ENCODE assay signal across 1 cellular context in the genomic region with DNA sequence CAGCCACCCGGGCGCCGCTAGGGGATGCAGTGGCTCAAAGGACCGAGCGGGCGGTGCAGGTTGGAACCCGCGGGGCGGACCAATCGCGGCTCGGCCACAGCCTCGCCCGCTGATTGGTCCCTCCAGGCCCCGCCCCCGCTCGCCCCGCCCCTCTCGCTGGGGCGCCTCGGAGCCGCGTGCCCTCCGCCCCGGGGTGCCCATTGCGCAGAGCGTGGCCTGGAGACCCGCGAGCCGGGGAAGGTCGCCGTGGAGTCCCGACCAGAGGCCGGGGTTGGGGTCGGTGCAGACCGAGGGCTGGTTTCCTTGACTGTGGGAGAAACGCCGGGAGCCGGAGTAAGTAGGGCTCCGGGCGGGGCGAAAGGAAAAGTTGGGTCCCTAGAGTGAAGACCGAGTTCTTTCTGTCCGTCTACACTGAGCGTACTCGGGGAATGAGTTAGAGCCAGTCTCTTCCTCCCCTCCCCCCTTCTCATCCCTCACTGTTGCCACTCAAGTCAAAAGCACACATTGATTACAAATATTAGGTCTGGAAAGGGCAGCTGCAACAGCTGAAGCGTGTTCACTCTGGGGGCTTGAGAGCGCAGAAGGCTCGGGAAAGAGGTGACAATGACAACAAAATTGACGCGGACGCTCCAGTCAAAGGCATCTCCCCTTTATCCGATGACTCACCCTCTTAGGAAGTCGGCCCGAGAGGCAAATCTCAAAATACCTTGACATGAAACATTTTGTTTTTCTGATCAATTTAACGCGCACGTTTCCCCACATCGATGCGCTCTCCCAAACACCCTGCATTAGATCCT.
TF ChIP-seq lines count a peak whose summit lies in the region.

No MANE protein-coding gene starts in this region.

TF ChIP-seq in HEK293, 187 proteins besides CTCF, POLR2A, EP300 and RAD21 (continued from another document and continues in another):
- TF ChIP-seq, protein P1, sequence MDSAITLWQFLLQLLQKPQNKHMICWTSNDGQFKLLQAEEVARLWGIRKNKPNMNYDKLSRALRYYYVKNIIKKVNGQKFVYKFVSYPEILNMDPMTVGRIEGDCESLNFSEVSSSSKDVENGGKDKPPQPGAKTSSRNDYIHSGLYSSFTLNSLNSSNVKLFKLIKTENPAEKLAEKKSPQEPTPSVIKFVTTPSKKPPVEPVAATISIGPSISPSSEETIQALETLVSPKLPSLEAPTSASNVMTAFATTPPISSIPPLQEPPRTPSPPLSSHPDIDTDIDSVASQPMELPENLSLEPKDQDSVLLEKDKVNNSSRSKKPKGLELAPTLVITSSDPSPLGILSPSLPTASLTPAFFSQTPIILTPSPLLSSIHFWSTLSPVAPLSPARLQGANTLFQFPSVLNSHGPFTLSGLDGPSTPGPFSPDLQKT (IDR thresholded peaks at IDR 0.05; ENCODE audit: borderline replicate concordance, low read depth, low read length), result no peak
- TF ChIP-seq ZNF600 (tag by site-specific recombination; IDR thresholded peaks at IDR 0.05), result peak; percentile 59
- TF ChIP-seq ZNF664 (tag by site-specific recombination; IDR thresholded peaks at IDR 0.05), result no peak
- TF ChIP-seq, protein P2, sequence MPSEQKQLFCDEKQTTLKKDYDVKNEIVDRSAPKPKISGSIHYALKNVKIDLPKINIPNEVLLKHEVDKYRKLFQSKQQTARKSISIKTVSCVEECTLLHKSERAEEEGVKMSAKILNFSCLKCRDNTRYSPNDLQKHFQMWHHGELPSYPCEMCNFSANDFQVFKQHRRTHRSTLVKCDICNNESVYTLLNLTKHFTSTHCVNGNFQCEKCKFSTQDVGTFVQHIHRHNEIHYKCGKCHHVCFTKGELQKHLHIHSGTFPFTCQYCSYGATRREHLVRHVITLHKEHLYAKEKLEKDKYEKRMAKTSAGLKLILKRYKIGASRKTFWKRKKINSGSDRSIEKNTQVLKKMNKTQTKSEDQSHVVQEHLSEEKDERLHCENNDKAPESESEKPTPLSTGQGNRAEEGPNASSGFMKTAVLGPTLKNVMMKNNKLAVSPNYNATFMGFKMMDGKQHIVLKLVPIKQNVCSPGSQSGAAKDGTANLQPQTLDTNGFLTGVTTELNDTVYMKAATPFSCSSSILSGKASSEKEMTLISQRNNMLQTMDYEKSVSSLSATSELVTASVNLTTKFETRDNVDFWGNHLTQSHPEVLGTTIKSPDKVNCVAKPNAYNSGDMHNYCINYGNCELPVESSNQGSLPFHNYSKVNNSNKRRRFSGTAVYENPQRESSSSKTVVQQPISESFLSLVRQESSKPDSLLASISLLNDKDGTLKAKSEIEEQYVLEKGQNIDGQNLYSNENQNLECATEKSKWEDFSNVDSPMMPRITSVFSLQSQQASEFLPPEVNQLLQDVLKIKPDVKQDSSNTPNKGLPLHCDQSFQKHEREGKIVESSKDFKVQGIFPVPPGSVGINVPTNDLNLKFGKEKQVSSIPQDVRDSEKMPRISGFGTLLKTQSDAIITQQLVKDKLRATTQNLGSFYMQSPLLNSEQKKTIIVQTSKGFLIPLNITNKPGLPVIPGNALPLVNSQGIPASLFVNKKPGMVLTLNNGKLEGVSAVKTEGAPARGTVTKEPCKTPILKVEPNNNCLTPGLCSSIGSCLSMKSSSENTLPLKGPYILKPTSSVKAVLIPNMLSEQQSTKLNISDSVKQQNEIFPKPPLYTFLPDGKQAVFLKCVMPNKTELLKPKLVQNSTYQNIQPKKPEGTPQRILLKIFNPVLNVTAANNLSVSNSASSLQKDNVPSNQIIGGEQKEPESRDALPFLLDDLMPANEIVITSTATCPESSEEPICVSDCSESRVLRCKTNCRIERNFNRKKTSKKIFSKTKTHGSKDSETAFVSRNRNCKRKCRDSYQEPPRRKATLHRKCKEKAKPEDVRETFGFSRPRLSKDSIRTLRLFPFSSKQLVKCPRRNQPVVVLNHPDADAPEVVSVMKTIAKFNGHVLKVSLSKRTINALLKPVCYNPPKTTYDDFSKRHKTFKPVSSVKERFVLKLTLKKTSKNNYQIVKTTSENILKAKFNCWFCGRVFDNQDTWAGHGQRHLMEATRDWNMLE (tag by site-specific recombination; conservative IDR thresholded peaks at IDR 0.05; ENCODE audit: low read depth), result no peak
- TF ChIP-seq ZNF132 (tag by site-specific recombination; IDR thresholded peaks at IDR 0.05; ENCODE audit: borderline replicate concordance), result no peak
- TF ChIP-seq, protein P3, sequence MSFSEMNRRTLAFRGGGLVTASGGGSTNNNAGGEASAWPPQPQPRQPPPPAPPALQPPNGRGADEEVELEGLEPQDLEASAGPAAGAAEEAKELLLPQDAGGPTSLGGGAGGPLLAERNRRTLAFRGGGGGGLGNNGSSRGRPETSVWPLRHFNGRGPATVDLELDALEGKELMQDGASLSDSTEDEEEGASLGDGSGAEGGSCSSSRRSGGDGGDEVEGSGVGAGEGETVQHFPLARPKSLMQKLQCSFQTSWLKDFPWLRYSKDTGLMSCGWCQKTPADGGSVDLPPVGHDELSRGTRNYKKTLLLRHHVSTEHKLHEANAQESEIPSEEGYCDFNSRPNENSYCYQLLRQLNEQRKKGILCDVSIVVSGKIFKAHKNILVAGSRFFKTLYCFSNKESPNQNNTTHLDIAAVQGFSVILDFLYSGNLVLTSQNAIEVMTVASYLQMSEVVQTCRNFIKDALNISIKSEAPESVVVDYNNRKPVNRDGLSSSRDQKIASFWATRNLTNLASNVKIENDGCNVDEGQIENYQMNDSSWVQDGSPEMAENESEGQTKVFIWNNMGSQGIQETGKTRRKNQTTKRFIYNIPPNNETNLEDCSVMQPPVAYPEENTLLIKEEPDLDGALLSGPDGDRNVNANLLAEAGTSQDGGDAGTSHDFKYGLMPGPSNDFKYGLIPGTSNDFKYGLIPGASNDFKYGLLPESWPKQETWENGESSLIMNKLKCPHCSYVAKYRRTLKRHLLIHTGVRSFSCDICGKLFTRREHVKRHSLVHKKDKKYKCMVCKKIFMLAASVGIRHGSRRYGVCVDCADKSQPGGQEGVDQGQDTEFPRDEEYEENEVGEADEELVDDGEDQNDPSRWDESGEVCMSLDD (tag by site-specific recombination; IDR thresholded peaks at IDR 0.05), result peak; percentile 64
- TF ChIP-seq, protein P4, sequence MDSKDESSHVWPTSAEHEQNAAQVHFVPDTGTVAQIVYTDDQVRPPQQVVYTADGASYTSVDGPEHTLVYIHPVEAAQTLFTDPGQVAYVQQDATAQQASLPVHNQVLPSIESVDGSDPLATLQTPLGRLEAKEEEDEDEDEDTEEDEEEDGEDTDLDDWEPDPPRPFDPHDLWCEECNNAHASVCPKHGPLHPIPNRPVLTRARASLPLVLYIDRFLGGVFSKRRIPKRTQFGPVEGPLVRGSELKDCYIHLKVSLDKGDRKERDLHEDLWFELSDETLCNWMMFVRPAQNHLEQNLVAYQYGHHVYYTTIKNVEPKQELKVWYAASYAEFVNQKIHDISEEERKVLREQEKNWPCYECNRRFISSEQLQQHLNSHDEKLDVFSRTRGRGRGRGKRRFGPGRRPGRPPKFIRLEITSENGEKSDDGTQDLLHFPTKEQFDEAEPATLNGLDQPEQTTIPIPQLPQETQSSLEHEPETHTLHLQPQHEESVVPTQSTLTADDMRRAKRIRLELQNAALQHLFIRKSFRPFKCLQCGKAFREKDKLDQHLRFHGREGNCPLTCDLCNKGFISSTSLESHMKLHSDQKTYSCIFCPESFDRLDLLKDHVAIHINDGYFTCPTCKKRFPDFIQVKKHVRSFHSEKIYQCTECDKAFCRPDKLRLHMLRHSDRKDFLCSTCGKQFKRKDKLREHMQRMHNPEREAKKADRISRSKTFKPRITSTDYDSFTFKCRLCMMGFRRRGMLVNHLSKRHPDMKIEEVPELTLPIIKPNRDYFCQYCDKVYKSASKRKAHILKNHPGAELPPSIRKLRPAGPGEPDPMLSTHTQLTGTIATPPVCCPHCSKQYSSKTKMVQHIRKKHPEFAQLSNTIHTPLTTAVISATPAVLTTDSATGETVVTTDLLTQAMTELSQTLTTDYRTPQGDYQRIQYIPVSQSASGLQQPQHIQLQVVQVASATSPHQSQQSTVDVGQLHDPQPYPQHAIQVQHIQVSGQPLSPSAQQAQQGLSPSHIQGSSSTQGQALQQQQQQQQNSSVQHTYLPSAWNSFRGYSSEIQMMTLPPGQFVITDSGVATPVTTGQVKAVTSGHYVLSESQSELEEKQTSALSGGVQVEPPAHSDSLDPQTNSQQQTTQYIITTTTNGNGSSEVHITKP (tag by site-specific recombination; IDR thresholded peaks at IDR 0.05), result peak; percentile 81
- peak; percentile 72 for TF ChIP-seq ZIC2 (tag by site-specific recombination; IDR thresholded peaks at IDR 0.05)
- TF ChIP-seq KLF7 (tag by site-specific recombination; IDR thresholded peaks at IDR 0.05; ENCODE audit: borderline replicate concordance), result no peak
- no peak for TF ChIP-seq ZNF138 (tag by site-specific recombination; IDR thresholded peaks at IDR 0.05; ENCODE audit: borderline replicate concordance)
- no peak for TF ChIP-seq MEIS1 (CRISPR knock-in tag; IDR thresholded peaks at IDR 0.05; ENCODE audit: borderline replicate concordance)
- TF ChIP-seq, protein P5, sequence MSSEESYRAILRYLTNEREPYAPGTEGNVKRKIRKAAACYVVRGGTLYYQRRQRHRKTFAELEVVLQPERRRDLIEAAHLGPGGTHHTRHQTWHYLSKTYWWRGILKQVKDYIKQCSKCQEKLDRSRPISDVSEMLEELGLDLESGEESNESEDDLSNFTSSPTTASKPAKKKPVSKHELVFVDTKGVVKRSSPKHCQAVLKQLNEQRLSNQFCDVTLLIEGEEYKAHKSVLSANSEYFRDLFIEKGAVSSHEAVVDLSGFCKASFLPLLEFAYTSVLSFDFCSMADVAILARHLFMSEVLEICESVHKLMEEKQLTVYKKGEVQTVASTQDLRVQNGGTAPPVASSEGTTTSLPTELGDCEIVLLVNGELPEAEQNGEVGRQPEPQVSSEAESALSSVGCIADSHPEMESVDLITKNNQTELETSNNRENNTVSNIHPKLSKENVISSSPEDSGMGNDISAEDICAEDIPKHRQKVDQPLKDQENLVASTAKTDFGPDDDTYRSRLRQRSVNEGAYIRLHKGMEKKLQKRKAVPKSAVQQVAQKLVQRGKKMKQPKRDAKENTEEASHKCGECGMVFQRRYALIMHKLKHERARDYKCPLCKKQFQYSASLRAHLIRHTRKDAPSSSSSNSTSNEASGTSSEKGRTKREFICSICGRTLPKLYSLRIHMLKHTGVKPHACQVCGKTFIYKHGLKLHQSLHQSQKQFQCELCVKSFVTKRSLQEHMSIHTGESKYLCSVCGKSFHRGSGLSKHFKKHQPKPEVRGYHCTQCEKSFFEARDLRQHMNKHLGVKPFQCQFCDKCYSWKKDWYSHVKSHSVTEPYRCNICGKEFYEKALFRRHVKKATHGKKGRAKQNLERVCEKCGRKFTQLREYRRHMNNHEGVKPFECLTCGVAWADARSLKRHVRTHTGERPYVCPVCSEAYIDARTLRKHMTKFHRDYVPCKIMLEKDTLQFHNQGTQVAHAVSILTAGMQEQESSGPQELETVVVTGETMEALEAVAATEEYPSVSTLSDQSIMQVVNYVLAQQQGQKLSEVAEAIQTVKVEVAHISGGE (tag by site-specific recombination; conservative IDR thresholded peaks at IDR 0.05; ENCODE audit: low read depth), result no peak
- no peak for TF ChIP-seq ZNF114 (tag by site-specific recombination; IDR thresholded peaks at IDR 0.05)
- TF ChIP-seq, protein P6, sequence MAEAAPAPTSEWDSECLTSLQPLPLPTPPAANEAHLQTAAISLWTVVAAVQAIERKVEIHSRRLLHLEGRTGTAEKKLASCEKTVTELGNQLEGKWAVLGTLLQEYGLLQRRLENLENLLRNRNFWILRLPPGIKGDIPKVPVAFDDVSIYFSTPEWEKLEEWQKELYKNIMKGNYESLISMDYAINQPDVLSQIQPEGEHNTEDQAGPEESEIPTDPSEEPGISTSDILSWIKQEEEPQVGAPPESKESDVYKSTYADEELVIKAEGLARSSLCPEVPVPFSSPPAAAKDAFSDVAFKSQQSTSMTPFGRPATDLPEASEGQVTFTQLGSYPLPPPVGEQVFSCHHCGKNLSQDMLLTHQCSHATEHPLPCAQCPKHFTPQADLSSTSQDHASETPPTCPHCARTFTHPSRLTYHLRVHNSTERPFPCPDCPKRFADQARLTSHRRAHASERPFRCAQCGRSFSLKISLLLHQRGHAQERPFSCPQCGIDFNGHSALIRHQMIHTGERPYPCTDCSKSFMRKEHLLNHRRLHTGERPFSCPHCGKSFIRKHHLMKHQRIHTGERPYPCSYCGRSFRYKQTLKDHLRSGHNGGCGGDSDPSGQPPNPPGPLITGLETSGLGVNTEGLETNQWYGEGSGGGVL (tag by site-specific recombination; IDR thresholded peaks at IDR 0.05), result no peak
- TF ChIP-seq ZNF530 (tag by site-specific recombination; IDR thresholded peaks at IDR 0.05; ENCODE audit: low read depth), result no peak
- no peak for TF ChIP-seq ZNF292 (tag by site-specific recombination; IDR thresholded peaks at IDR 0.05; ENCODE audit: borderline replicate concordance, low read depth)
- no peak for TF ChIP-seq ZNF768 (tag by site-specific recombination; IDR thresholded peaks at IDR 0.05)
- TF ChIP-seq HOXA7 (CRISPR knock-in tag; IDR thresholded peaks at IDR 0.05; ENCODE audit: borderline replicate concordance), result no peak
- TF ChIP-seq ZNF843 (tag by site-specific recombination; IDR thresholded peaks at IDR 0.05), result peak; percentile 11; the same call in 1 of the 2 replicates
- no peak for TF ChIP-seq ZNF785 (tag by site-specific recombination; IDR thresholded peaks at IDR 0.05)
- TF ChIP-seq ZNF335 (tag by site-specific recombination; conservative IDR thresholded peaks at IDR 0.05), result peak; percentile 90
- TF ChIP-seq, protein P7, sequence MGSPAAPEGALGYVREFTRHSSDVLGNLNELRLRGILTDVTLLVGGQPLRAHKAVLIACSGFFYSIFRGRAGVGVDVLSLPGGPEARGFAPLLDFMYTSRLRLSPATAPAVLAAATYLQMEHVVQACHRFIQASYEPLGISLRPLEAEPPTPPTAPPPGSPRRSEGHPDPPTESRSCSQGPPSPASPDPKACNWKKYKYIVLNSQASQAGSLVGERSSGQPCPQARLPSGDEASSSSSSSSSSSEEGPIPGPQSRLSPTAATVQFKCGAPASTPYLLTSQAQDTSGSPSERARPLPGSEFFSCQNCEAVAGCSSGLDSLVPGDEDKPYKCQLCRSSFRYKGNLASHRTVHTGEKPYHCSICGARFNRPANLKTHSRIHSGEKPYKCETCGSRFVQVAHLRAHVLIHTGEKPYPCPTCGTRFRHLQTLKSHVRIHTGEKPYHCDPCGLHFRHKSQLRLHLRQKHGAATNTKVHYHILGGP (tag by site-specific recombination; IDR thresholded peaks at IDR 0.05), result no peak
- no peak for TF ChIP-seq ZNF571 (tag by site-specific recombination; IDR thresholded peaks at IDR 0.05)
- no peak for TF ChIP-seq ZNF544 (tag by site-specific recombination; IDR thresholded peaks at IDR 0.05)
- no peak for TF ChIP-seq ZNF521 (tag by site-specific recombination; IDR thresholded peaks at IDR 0.05)
- TF ChIP-seq FEZF1 (tag by site-specific recombination; IDR thresholded peaks at IDR 0.05), result peak; percentile 20; the same call in 1 of the 2 replicates
- no peak for TF ChIP-seq ZNF239 (tag by site-specific recombination; IDR thresholded peaks at IDR 0.05)
- no peak for TF ChIP-seq ZNF184 (tag by site-specific recombination; IDR thresholded peaks at IDR 0.05)
- TF ChIP-seq KLF9 (tag by site-specific recombination; IDR thresholded peaks at IDR 0.05; ENCODE audit: low read depth), result peak; percentile 37
- TF ChIP-seq, protein P8, sequence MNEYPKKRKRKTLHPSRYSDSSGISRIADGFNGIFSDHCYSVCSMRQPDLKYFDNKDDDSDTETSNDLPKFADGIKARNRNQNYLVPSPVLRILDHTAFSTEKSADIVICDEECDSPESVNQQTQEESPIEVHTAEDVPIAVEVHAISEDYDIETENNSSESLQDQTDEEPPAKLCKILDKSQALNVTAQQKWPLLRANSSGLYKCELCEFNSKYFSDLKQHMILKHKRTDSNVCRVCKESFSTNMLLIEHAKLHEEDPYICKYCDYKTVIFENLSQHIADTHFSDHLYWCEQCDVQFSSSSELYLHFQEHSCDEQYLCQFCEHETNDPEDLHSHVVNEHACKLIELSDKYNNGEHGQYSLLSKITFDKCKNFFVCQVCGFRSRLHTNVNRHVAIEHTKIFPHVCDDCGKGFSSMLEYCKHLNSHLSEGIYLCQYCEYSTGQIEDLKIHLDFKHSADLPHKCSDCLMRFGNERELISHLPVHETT (tag by site-specific recombination; IDR thresholded peaks at IDR 0.05), result peak; percentile 60
- no peak for TF ChIP-seq ZNF155 (tag by site-specific recombination; IDR thresholded peaks at IDR 0.05)
